In genomic region chr2:60354713-60355112, GRCh38 we compare ENCODE assay signal across 24 cellular contexts.
A peak's percentile ranks its signal among the peaks of the same experiment; 100 is the strongest.
DNase-seq lines count a peak whose midpoint lies in the region; ATAC-seq, FAIRE-seq and TF ChIP-seq lines count a peak whose summit lies in the region.
"Had no signal": no experiment of that assay in that cellular context is flagged by ENCODE, and none has a peak within 500 bp of the region (broad histone marks: within the 10 kb centered on the region; RNA-seq: fewer than 3 reads in every experiment).

No MANE protein-coding gene starts in this region.

- H3K9me3 ChIP-seq in smooth muscle cell (replicated peaks; ENCODE audit: low read depth): no peaks in the 10 kb centered on the region
- no peaks in the 10 kb centered on the region for H3K9me3 ChIP-seq in upper lobe of left lung
- H3K9me3 ChIP-seq: heart right ventricle, Peyer's patch, SK-N-SH, stomach had no signal

- H2AFZ ChIP-seq in smooth muscle cell (ENCODE audit: low read depth): no peak overlapping the region
- H2AFZ ChIP-seq: neural progenitor cell had no signal

- 55% methylated on average over 1 of the region's 1 CpG for WGBS in smooth muscle cell (ENCODE audit: low lambda C conversion rate)
- WGBS in upper lobe of left lung, 2 donors: 47 to 70% methylated on average over 1 of the region's 1 CpG

- peak; percentile 93 for FAIRE-seq in GM12892 (lab: Jason Lieb, UNC)

- H3K9ac ChIP-seq in smooth muscle cell (ENCODE audit: low read depth): no peak overlapping the region
- H3K9ac ChIP-seq: neural progenitor cell, SK-N-SH had no signal

- no peak overlapping the region for H3K4me3 ChIP-seq in smooth muscle cell
- H3K4me3 ChIP-seq in upper lobe of left lung: no peak overlapping the region
- H3K4me3 ChIP-seq: heart right ventricle, neural progenitor cell, Peyer's patch, stomach had no signal

- DNase-seq in GM12892 (ENCODE audit: insufficient read length): no peak
- peak; percentile 1 for DNase-seq in NCI-H2171 (lab: John Stamatoyannopoulos, UW)
- DNase-seq in smooth muscle cell (lab: John Stamatoyannopoulos, UW; ENCODE audit: unreplicated experiment): no peak
- DNase-seq in kidney tubule cell (ENCODE audit: low spot score): no peak
- DNase-seq in upper lobe of left lung: no peak
- DNase-seq: activated CD4-positive, alpha-beta T cell treated with anti-CD3 and anti-CD28 coated beads for 48 hours; activated CD8-positive, alpha-beta memory T cell treated with anti-CD3 and anti-CD28 coated beads, Interleukin-2, amount 50 U/mL, for 4 hours; activated effector memory CD4-positive, alpha-beta T cell treated with anti-CD3 and anti-CD28 coated beads, Interleukin-2, amount 50 U/mL, for 16 hours; cerebellar nuclear complex; COR-L47; effector CD8-positive, alpha-beta T cell; heart right ventricle; KBM-7; mesendoderm; NCI-H1092; NCI-H82; Peyer's patch; SK-N-SH; stomach had no signal

- ATAC-seq in esophagus mucosa (peak; percentile 85), upper lobe of left lung (ENCODE audit: low FRiP score in 2 of 2) (no peak), HG03520 (IDR thresholded peaks at IDR 0.05; ENCODE audit: unreplicated experiment) (no peak), HG02610 (IDR thresholded peaks at IDR 0.05; ENCODE audit: unreplicated experiment) (no peak)
- ATAC-seq: HCT116, heart right ventricle had no signal

- no peak for TF ChIP-seq EP300 in upper lobe of left lung (IDR thresholded peaks at IDR 0.05)

- TF ChIP-seq POLR2A in GM12892 (IDR thresholded peaks at IDR 0.05; ENCODE audit: low read depth, low read length): no peak
- no peak for TF ChIP-seq POLR2A in upper lobe of left lung (IDR thresholded peaks at IDR 0.05)

- TF ChIP-seq CTCF in smooth muscle cell (IDR thresholded peaks at IDR 0.05; ENCODE audit: borderline replicate concordance, insufficient read depth, poor library complexity, severe bottlenecking) (no peak), upper lobe of left lung (IDR thresholded peaks at IDR 0.05) (no peak)

- no peaks in the 10 kb centered on the region for H3F3A ChIP-seq in smooth muscle cell (ENCODE audit: low read depth)

- no peaks in the 10 kb centered on the region for H3K79me2 ChIP-seq in smooth muscle cell (ENCODE audit: low read depth)

- H3K36me3 ChIP-seq in smooth muscle cell (ENCODE audit: low read depth): no peaks in the 10 kb centered on the region
- H3K36me3 ChIP-seq in upper lobe of left lung: no peaks in the 10 kb centered on the region
- H3K36me3 ChIP-seq: heart right ventricle, neural progenitor cell, Peyer's patch, stomach had no signal

- no peak overlapping the region for H3K4me2 ChIP-seq in smooth muscle cell
- H3K4me2 ChIP-seq: neural progenitor cell, SK-N-SH had no signal

- H3K27ac ChIP-seq in smooth muscle cell (ENCODE audit: low read depth) (peak overlapping the region; percentile 35), upper lobe of left lung (no peak overlapping the region)
- H3K27ac ChIP-seq: heart right ventricle, neural progenitor cell had no signal

- H4K20me1 ChIP-seq in smooth muscle cell (ENCODE audit: low read depth): no peaks in the 10 kb centered on the region

- no peaks in the 10 kb centered on the region for H3K4me1 ChIP-seq in smooth muscle cell (ENCODE audit: low read depth)
- no peaks in the 10 kb centered on the region for H3K4me1 ChIP-seq in upper lobe of left lung
- H3K4me1 ChIP-seq: stomach had no signal

- H3K27me3 ChIP-seq in smooth muscle cell (ENCODE audit: low read depth) (no peaks in the 10 kb centered on the region), upper lobe of left lung (no peaks in the 10 kb centered on the region)
- H3K27me3 ChIP-seq: heart right ventricle, neural progenitor cell, Peyer's patch had no signal
